ENCODE assay signal across 9 cellular contexts in the genomic region with DNA sequence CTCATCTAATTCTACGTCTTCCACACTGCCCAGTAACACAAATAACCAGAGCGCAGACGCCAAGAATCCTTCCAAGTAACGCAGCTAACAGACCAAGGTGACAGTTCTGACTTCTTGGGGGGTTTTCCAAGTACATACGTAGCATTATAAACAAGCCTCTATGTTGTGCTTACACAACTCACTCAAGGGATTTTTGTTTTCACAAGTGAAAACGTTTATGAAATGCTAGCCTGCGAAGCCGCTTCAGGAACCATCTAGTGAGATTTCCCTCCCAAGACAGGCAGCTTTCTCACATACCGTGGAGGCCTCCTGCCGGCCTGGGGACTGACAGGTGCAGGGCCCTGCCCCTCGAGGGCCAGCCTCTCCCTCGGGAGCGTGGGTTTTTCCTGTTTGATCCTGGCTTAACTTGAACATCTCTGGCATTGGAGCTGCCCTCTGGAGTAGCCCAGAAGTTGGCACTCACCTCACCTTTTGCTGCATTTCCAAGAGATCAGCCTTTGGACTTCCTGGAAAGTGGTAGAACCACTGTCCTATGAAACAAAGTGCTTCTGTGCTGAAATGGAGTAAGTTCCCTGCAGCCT.
A peak's percentile ranks its signal among the peaks of the same experiment; 100 is the strongest.
DNase-seq lines count a peak whose midpoint lies in the region; ATAC-seq and TF ChIP-seq lines count a peak whose summit lies in the region.
"Had no signal": no experiment of that assay in that cellular context is flagged by ENCODE, and none has a peak within 500 bp of the region (broad histone marks: within the 10 kb centered on the region; RNA-seq: fewer than 3 reads in every experiment).

No MANE protein-coding gene starts in this region.

- CTCF ChIA-PET in CD4-positive, alpha-beta memory T cell (lab: Charles Lee; ENCODE audit: partially characterized antibody), result interaction anchor here (1.3 to 6.9 kb wide), 3 partner anchors 22 to 180 kb away, joined by 3 to 113 read pairs (median 15); no protein-coding TSS in a partner anchor

- POLR2A ChIA-PET in CD4-positive, alpha-beta memory T cell (lab: Charles Lee; ENCODE audit: partially characterized antibody), result no interaction called here

- 45 to 56% methylated on average over 13 of the region's 13 CpGs for WGBS in aorta, 2 donors
- 65% methylated on average over 13 of the region's 13 CpGs for WGBS in prostate gland

- intact Hi-C loops in aorta (cut with DNase I) (loop anchor here in 1 of 2 donors (5.0 kb wide), 1 partner anchor 179 kb away; no protein-coding TSS in a partner anchor), prostate gland (cut with DNase I) (loop anchor here (5.0 kb wide), 1 partner anchor 54 kb away; no protein-coding TSS in a partner anchor)
- intact Hi-C loops in CD4-positive, alpha-beta memory T cell (cut with micrococcal nuclease), result loop anchor here (5.0 kb wide), 1 partner anchor 109 kb away; no protein-coding TSS in a partner anchor

- H3K27ac ChIP-seq in aorta (ENCODE audit: low read depth in 1 of 2, low read length in 2 of 2), result no peak overlapping the region
- H3K27ac ChIP-seq in prostate gland, result no peak overlapping the region
- H3K27ac ChIP-seq in CD4-positive, alpha-beta memory T cell (ENCODE audit: low read depth, low read length), result no peak overlapping the region
- H3K27ac ChIP-seq: tibial artery had no signal

- H3K4me3 Mint-ChIP-seq in naive B cell, result peak overlapping the region; percentile 30 to 73 (median 64)
- H3K4me3 Mint-ChIP-seq in CD4-positive, alpha-beta memory T cell, result no peak overlapping the region

- H3K4me1 ChIP-seq in aorta (ENCODE audit: control insufficient read depth in 1 of 2, insufficient read depth in 2 of 2, low read length in 2 of 2), result no peaks in the 10 kb centered on the region
- no peaks in the 10 kb centered on the region for H3K4me1 ChIP-seq in prostate gland (replicated peaks)
- H3K4me1 ChIP-seq in CD4-positive, alpha-beta memory T cell (ENCODE audit: insufficient read depth, low read length), result peaks cover 6% of the 10 kb centered on the region

- H3K36me3 ChIP-seq in aorta (ENCODE audit: control insufficient read depth in 1 of 2, insufficient read depth in 2 of 2, low read length in 1 of 2), result no peaks in the 10 kb centered on the region
- no peaks in the 10 kb centered on the region for H3K36me3 ChIP-seq in prostate gland
- H3K36me3 ChIP-seq in CD4-positive, alpha-beta memory T cell (ENCODE audit: insufficient read depth, low read length), result no peaks in the 10 kb centered on the region

- H3K9me3 Mint-ChIP-seq in naive B cell, result peaks cover 0 to 2% (median 0%) of the 10 kb centered on the region in 7 donors
- H3K9me3 Mint-ChIP-seq in CD4-positive, alpha-beta memory T cell, result no peaks in the 10 kb centered on the region

- ATAC-seq in GM18868 (IDR thresholded peaks at IDR 0.05; ENCODE audit: unreplicated experiment), result peak; percentile 52
- peak; percentile 44 for ATAC-seq in GM21825 (IDR thresholded peaks at IDR 0.05; ENCODE audit: unreplicated experiment)
- peak; percentile 35 for ATAC-seq in HG03575 (IDR thresholded peaks at IDR 0.05; ENCODE audit: extremely low read depth, insufficient number of reproducible peaks, low FRiP score, unreplicated experiment)
- ATAC-seq in naive B cell (ENCODE audit: low read depth in 2 of 2), result peak; percentile 61 to 66
- ATAC-seq in aorta (ENCODE audit: low FRiP score), result no peak

- no peak for TF ChIP-seq POLR2A in prostate gland (IDR thresholded peaks at IDR 0.05)

- TF ChIP-seq CTCF in prostate gland (IDR thresholded peaks at IDR 0.05), result no peak

- H3K27ac Mint-ChIP-seq in naive B cell, result peak overlapping the region; percentile 75 to 99 (median 98)
- no peak overlapping the region for H3K27ac Mint-ChIP-seq in CD4-positive, alpha-beta memory T cell

- H3K4me3 ChIP-seq in aorta (ENCODE audit: low read length in 2 of 2), result no peak overlapping the region
- no peak overlapping the region for H3K4me3 ChIP-seq in prostate gland
- H3K4me3 ChIP-seq in CD4-positive, alpha-beta memory T cell (ENCODE audit: low read length in 2 of 2), result no peak overlapping the region
- H3K4me3 ChIP-seq: tibial artery had no signal

- H3K9me3 ChIP-seq in aorta (ENCODE audit: control insufficient read depth, low read length) (no peaks in the 10 kb centered on the region), prostate gland (no peaks in the 10 kb centered on the region)
- no peaks in the 10 kb centered on the region for H3K9me3 ChIP-seq in CD4-positive, alpha-beta memory T cell (ENCODE audit: control insufficient read depth in 1 of 2, low read length in 2 of 2)
- H3K9me3 ChIP-seq: tibial artery had no signal

- DNase-seq in naive B cell, result no peak
- DNase-seq in aorta, result no peak
- no peak for DNase-seq in prostate gland (ENCODE audit: low spot score)
- DNase-seq in CD4-positive, alpha-beta memory T cell, result no peak
- no peak for DNase-seq in activated CD4-positive, alpha-beta T cell treated with anti-CD3 and anti-CD28 coated beads, Interleukin-2, amount 50 U/mL, for 1 hour
- DNase-seq: tibial artery had no signal

- H3K36me3 Mint-ChIP-seq in naive B cell, result peaks cover 5 to 9% of the 10 kb centered on the region in 2 donors
- peaks cover 0 to 3% of the 10 kb centered on the region in 2 donors for H3K36me3 Mint-ChIP-seq in CD4-positive, alpha-beta memory T cell

- peaks cover 52 to 68% (median 52%) of the 10 kb centered on the region in 3 donors for H3K4me1 Mint-ChIP-seq in naive B cell
- peaks cover 4 to 9% (median 6%) of the 10 kb centered on the region in 4 donors for H3K4me1 Mint-ChIP-seq in CD4-positive, alpha-beta memory T cell

- no peaks in the 10 kb centered on the region for H3K27me3 ChIP-seq in aorta (ENCODE audit: control insufficient read depth in 1 of 2, insufficient read depth in 2 of 2, low read length in 1 of 2)
- H3K27me3 ChIP-seq in prostate gland (replicated peaks; ENCODE audit: insufficient read depth), result no peaks in the 10 kb centered on the region
- no peaks in the 10 kb centered on the region for H3K27me3 ChIP-seq in CD4-positive, alpha-beta memory T cell (ENCODE audit: insufficient read depth, low read length)
- H3K27me3 ChIP-seq: tibial artery had no signal

- no peaks in the 10 kb centered on the region for H3K27me3 Mint-ChIP-seq in naive B cell
- no peaks in the 10 kb centered on the region for H3K27me3 Mint-ChIP-seq in CD4-positive, alpha-beta memory T cell

Comparison
In these comparisons a context has a peak if more than half of its experiments do, and no peak if none do; other contexts are left out.
1. H3K27ac Mint-ChIP-seq: peak in naive B cell (6 of 6); none in CD4-positive, alpha-beta memory T cell (0 of 7).
2. H3K4me3 Mint-ChIP-seq: peak in naive B cell (8 of 8); none in CD4-positive, alpha-beta memory T cell (0 of 8).